In the genomic region with DNA sequence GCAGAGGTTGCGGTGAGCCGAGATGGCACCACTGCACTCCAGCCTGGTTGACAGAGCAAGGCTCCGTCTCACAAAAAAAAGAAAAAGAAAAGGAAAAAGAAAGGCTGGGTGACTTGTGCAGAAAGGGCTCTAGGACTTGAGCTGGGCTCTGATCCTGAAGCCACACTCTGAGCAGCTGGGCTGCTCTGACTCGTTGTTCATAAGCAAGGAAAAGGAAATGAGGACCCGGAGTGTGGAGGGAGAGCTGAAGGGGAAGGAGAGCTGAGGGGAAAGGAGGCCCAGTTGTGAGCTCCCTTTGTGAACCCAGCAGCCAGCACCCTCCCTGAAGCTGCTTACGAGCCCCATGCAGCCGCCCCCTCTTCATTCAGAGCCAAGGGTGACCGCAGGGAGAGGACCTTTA, we compare ENCODE assay signal across 14 cellular contexts. TPM values are rescaled to one million over a fixed set of nuclear protein-coding genes. Genes with fewer than 3 reads are reported as not detected.
DNase-seq lines count a peak whose midpoint lies in the region; ATAC-seq and TF ChIP-seq lines count a peak whose summit lies in the region.
"Had no signal": no experiment of that assay in that cellular context is flagged by ENCODE, and none has a peak within 500 bp of the region (broad histone marks: within the 10 kb centered on the region; RNA-seq: fewer than 3 reads in every experiment).

No MANE protein-coding gene starts in this region.

- H3K27me3 ChIP-seq in left ventricle myocardium inferior (ENCODE audit: low read depth) = no peaks in the 10 kb centered on the region
- H3K27me3 ChIP-seq in adipocyte (replicated peaks; ENCODE audit: control insufficient read depth, insufficient read depth, low read length) = no peaks in the 10 kb centered on the region
- no peaks in the 10 kb centered on the region for H3K27me3 ChIP-seq in vagina

- H3K9me3 Mint-ChIP-seq in naive B cell = no peaks in the 10 kb centered on the region

- intact Hi-C loops in left ventricle myocardium inferior (cut with micrococcal nuclease) = no loop called here
- intact Hi-C loops in cardiac septum (cut with DNase I) = no loop called here
- intact Hi-C loops in vagina (cut with DNase I) = loop anchor here (5.0 kb wide), 1 partner anchor 55 kb away; no protein-coding TSS in a partner anchor

- DNase-seq in left ventricle myocardium inferior = no peak
- no peak for DNase-seq in cardiac septum (ENCODE audit: low spot score)
- no peak for DNase-seq in adipocyte (ENCODE audit: low read depth)
- no peak for DNase-seq in naive B cell
- DNase-seq in vagina (ENCODE audit: extremely low spot score in 2 of 2) = no peak
- no peak for DNase-seq in SW480 (ENCODE audit: low spot score)
- DNase-seq in HT-29 (ENCODE audit: low spot score) = no peak
- no peak for DNase-seq in putamen (ENCODE audit: low spot score)
- DNase-seq: mammary epithelial cell; NCI-H2107; stimulated activated CD4-positive, alpha-beta T cell treated with anti-CD3 and anti-CD28 coated beads, Interleukin-2, amount 100 ng/mL, for 48 hours had no signal

- H3K27ac ChIP-seq in left ventricle myocardium inferior (replicated peaks) = peak overlapping the region; percentile 64
- peak overlapping the region; percentile 81 for H3K27ac ChIP-seq in vagina

- H3K4me1 ChIP-seq in left ventricle myocardium inferior = peaks cover 48% of the 10 kb centered on the region
- peaks cover 32% of the 10 kb centered on the region for H3K4me1 ChIP-seq in adipocyte (ENCODE audit: control insufficient read depth, insufficient read depth, low read length)
- peaks cover 39% of the 10 kb centered on the region for H3K4me1 ChIP-seq in vagina

- peak overlapping the region in 5 of 6 donors; percentile 59 to 86 (median 79) for H3K27ac Mint-ChIP-seq in naive B cell

- TF ChIP-seq CTCF in left ventricle myocardium inferior (IDR thresholded peaks at IDR 0.05; ENCODE audit: borderline replicate concordance) (no peak), vagina (IDR thresholded peaks at IDR 0.05) (no peak)

- H3K9me3 ChIP-seq in left ventricle myocardium inferior (replicated peaks) = no peaks in the 10 kb centered on the region
- H3K9me3 ChIP-seq in adipocyte (ENCODE audit: control insufficient read depth, low read length) = no peaks in the 10 kb centered on the region
- no peaks in the 10 kb centered on the region for H3K9me3 ChIP-seq in vagina

- no peak for ATAC-seq in naive B cell (ENCODE audit: low read depth in 2 of 2)

- no peaks in the 10 kb centered on the region for H3K27me3 Mint-ChIP-seq in naive B cell

- peak overlapping the region; percentile 5 to 82 (median 65) for H3K4me3 Mint-ChIP-seq in naive B cell

- H3K4me3 ChIP-seq in left ventricle myocardium inferior (no peak overlapping the region), adipocyte (ENCODE audit: low read length) (no peak overlapping the region), vagina (no peak overlapping the region)

- H3K36me3 ChIP-seq in left ventricle myocardium inferior (peaks cover 49% of the 10 kb centered on the region), adipocyte (ENCODE audit: control insufficient read depth, insufficient read depth, low read length, severe bottlenecking) (peaks cover 28% of the 10 kb centered on the region), vagina (peaks cover 0 to 27% of the 10 kb centered on the region in 2 donors)

- TF ChIP-seq POLR2A in vagina (IDR thresholded peaks at IDR 0.05) = no peak

- H3K4me1 Mint-ChIP-seq in naive B cell = peaks cover 29 to 59% (median 50%) of the 10 kb centered on the region in 3 donors

- peak overlapping the region; percentile 73 for H3K9ac ChIP-seq in adipocyte (ENCODE audit: low read length)

- no peaks in the 10 kb centered on the region for H3K36me3 Mint-ChIP-seq in naive B cell

RNA-seq across cellular contexts. Expression of a gene that starts 12.4 kb away (rescaled TPM):
- total RNA-seq in left ventricle myocardium inferior (2.5 TPM), cardiac septum (2.3 TPM), vagina (34.1 TPM)
- polyA plus RNA-seq in naive B cell (ENCODE audit: low read depth in 6 of 6) = 1 to 10 TPM; 2.7 to 8.0 (median 3.2) TPM
- 38.8 and 47.1 TPM in 2 replicates for total RNA-seq in HT-29 (2014; rRNA removed; shearing (Covaris generic))

RNA-seq across cellular contexts. Expression of a gene that starts 18.5 kb away (rescaled TPM):
- total RNA-seq in left ventricle myocardium inferior (27.5 TPM), cardiac septum (32.5 TPM), vagina (45.7 TPM)
- polyA plus RNA-seq in naive B cell (ENCODE audit: low read depth in 6 of 6) = 10 to 100 TPM; 15.5 to 28.9 (median 24.2) TPM
- 54.1 and 55.1 TPM in 2 replicates for total RNA-seq in HT-29 (2014; rRNA removed; shearing (Covaris generic))

RNA-seq across cellular contexts. Expression of a gene that starts 31.4 kb away (rescaled TPM):
- 23.9 TPM for total RNA-seq in left ventricle myocardium inferior
- total RNA-seq in cardiac septum = 24.1 TPM
- polyA plus RNA-seq in naive B cell (ENCODE audit: low read depth in 6 of 6) = 10 to 100 TPM in 1 of 6 donors, 1 to 10 TPM in 5; 4.0 to 14.3 (median 7.6) TPM
- 6.4 TPM for total RNA-seq in vagina
- 25.4 and 33.0 TPM in 2 replicates for total RNA-seq in HT-29 (2014; rRNA removed; shearing (Covaris generic))

RNA-seq across cellular contexts. Expression of a gene that starts 47.2 kb away (rescaled TPM):
- total RNA-seq in left ventricle myocardium inferior (not detected), cardiac septum (not detected), vagina (not detected)
- polyA plus RNA-seq in naive B cell (ENCODE audit: low read depth in 6 of 6) = 1 to 10 TPM in 1 of 6 donors, under 1 TPM in 3, not detected in 2; 0.60 to 2.6 (median 0.66) TPM
- 11.1 and 13.0 TPM in 2 replicates for total RNA-seq in HT-29 (2014; rRNA removed; shearing (Covaris generic))
- total RNA-seq: epithelial cell of proximal tubule, mammary epithelial cell, SK-MEL-5 had no signal
- polyA plus RNA-seq: BJ, mammary epithelial cell had no signal

RNA-seq across cellular contexts. Expression of a gene that starts 48.3 kb away (rescaled TPM):
- total RNA-seq in left ventricle myocardium inferior (843 TPM), cardiac septum (1,015 TPM), vagina (1,638 TPM)
- polyA plus RNA-seq in naive B cell (ENCODE audit: low read depth in 6 of 6) = 10 to 100 TPM in 4 of 6 donors, 1 to 10 TPM in 2; 4.1 to 35.3 (median 12.8) TPM
- 15.3 and 30.9 TPM in 2 replicates for total RNA-seq in HT-29 (2014; rRNA removed; shearing (Covaris generic))
